8 cellular contexts compared by ENCODE assay signal in genomic region chr13:114234645-114235421, GRCh38. TPM values are rescaled to one million over a fixed set of nuclear protein-coding genes. Genes with fewer than 3 reads are reported as not detected.
DNase-seq lines count a peak whose midpoint lies in the region; ATAC-seq and TF ChIP-seq lines count a peak whose summit lies in the region.

Gene CDC16 (plus strand): TSS chr13:114234897. CDS start chr13:114235085, 188 bp downstream.

- TF ChIP-seq POLR2A in Peyer's patch (IDR thresholded peaks at IDR 0.05) (peak; percentile 47 to 77), esophagus muscularis mucosa (IDR thresholded peaks at IDR 0.05; ENCODE audit: low read depth) (no peak)

- H3K4me3 ChIP-seq in Peyer's patch, result peak within 1 kb of the TSS; percentile 74 to 90 (median 88)
- peak within 1 kb of the TSS; percentile 92 to 96 (median 93) for H3K4me3 ChIP-seq in esophagus muscularis mucosa

- 1% methylated on average over 36 of the region's 76 CpGs for WGBS in esophagus muscularis mucosa

- H3K27me3 ChIP-seq in Peyer's patch, result no peaks in the 10 kb centered on the region
- peaks cover 0 to 6% (median 0%) of the 10 kb centered on the region in 4 donors for H3K27me3 ChIP-seq in esophagus muscularis mucosa

- TF ChIP-seq EP300 in esophagus muscularis mucosa (IDR thresholded peaks at IDR 0.05), result no peak

- peak; percentile 88 for ATAC-seq in GM21717 (IDR thresholded peaks at IDR 0.05; ENCODE audit: unreplicated experiment)

- peak in 4 of 6 experiments; percentile 25 to 65 (median 64) for TF ChIP-seq CTCF in Peyer's patch (IDR thresholded peaks at IDR 0.05)
- peak in 2 of 3 experiments; percentile 9 to 12 for TF ChIP-seq CTCF in esophagus muscularis mucosa (IDR thresholded peaks at IDR 0.05)

- peak within 1 kb of the TSS; percentile 79 to 95 (median 94) for H3K27ac ChIP-seq in Peyer's patch
- peak within 1 kb of the TSS; percentile 84 to 89 (median 86) for H3K27ac ChIP-seq in esophagus muscularis mucosa (replicated peaks in 1 of 4)

- DNase-seq in DMS53 treated with DMSO at 0.1 percent for 48 hours (lab: John Stamatoyannopoulos, UW; ENCODE audit: unreplicated experiment) (peak; percentile 50), KBM-7 (peak; percentile 83), Peyer's patch (peak; percentile 90 to 97 (median 96)), esophagus muscularis mucosa (ENCODE audit: extremely low spot score) (peak; percentile 97), myocyte (ENCODE audit: low read depth) (peak; percentile 93)
- peak; percentile 96 to 98 for DNase-seq in activated T-cell treated with anti-CD3 and anti-CD28 coated beads, Interleukin-2, amount 50 U/mL, for 48 hours
- peak; percentile 72 to 86 for DNase-seq in stimulated activated CD8-positive, alpha-beta memory T cell treated with anti-CD3 and anti-CD28 coated beads, Interleukin-7, amount 100 ng/mL, for 4 hours (ENCODE audit: low read depth in 2 of 2)

- intact Hi-C loops in esophagus muscularis mucosa (cut with DNase I), result no loop called here

- peaks cover 0 to 12% (median 6%) of the 10 kb centered on the region in 4 donors for H3K4me1 ChIP-seq in Peyer's patch
- peaks cover 13 to 19% (median 17%) of the 10 kb centered on the region in 4 donors for H3K4me1 ChIP-seq in esophagus muscularis mucosa

- H3K36me3 ChIP-seq in Peyer's patch (peaks cover 0 to 31% (median 0%) of the 10 kb centered on the region in 3 donors), esophagus muscularis mucosa (peaks cover 31 to 33% (median 32%) of the 10 kb centered on the region in 4 donors)

- H3K9me3 ChIP-seq in Peyer's patch (no peaks in the 10 kb centered on the region), esophagus muscularis mucosa (no peaks in the 10 kb centered on the region)

- in situ Hi-C loops in KBM-7 (cut with MboI; ENCODE audit: low pct_unique_long_range_greater_than_20kb, low sequenced_read_pairs), result no loop called here

RNA-seq across cellular contexts. Expression of gene CDC16, which starts in this region (rescaled TPM):
- 100 to 1,000 TPM in 1 of 4 donors, 10 to 100 TPM in 3; 50.1 to 149 (median 69.7) TPM for total RNA-seq in Peyer's patch
- total RNA-seq in esophagus muscularis mucosa, result 10 to 100 TPM; 33.0 to 55.6 (median 42.5) TPM
- total RNA-seq in myocyte, result 30.4 and 35.4 TPM in 2 replicates
- 52.0 TPM for polyA plus RNA-seq in myocyte (2012)

Comparison
In these comparisons a context has a peak if more than half of its experiments do, and no peak if none do; other contexts are left out.
1. Peak in every context shown above with its lines: DNase-seq, ATAC-seq, H3K4me3 ChIP-seq and H3K27ac ChIP-seq.